11 cellular contexts compared by ENCODE assay signal in the genomic region with DNA sequence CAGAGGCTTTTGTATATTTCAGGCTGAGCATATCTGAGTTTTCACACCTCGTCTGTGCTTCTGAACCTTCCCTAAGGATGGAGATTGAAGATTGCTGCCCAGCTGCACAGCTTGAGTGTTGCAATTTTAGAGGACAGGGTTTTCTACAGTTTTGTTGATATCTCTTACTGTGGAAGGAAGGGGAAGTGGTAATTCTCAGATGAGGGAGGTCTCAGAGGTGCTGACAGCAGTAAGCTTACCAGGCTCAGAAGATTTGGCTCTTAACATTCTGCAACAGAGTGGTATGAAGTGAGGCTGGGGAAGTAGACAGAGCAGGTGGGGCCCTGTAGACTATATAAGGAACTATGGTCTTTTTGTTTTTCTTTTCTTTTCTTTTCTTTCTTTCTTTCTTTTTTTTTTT. TPM values are rescaled to one million over a fixed set of nuclear protein-coding genes. Genes with fewer than 3 reads are reported as not detected.
DNase-seq lines count a peak whose midpoint lies in the region; ATAC-seq and TF ChIP-seq lines count a peak whose summit lies in the region.
"Had no signal": no experiment of that assay in that cellular context is flagged by ENCODE, and none has a peak within 500 bp of the region (broad histone marks: within the 10 kb centered on the region; RNA-seq: fewer than 3 reads in every experiment).

No MANE protein-coding gene starts in this region.

- no peaks in the 10 kb centered on the region for H3K36me3 ChIP-seq in heart left ventricle
- no peaks in the 10 kb centered on the region for H3K36me3 ChIP-seq in gastroesophageal sphincter

- TF ChIP-seq POLR2A in heart left ventricle (IDR thresholded peaks at IDR 0.05) (no peak), gastroesophageal sphincter (IDR thresholded peaks at IDR 0.05) (no peak)

- TF ChIP-seq CTCF in heart left ventricle (IDR thresholded peaks at IDR 0.05), result no peak
- TF ChIP-seq CTCF in gastroesophageal sphincter (IDR thresholded peaks at IDR 0.05), result no peak
- TF ChIP-seq CTCF in coronary artery (IDR thresholded peaks at IDR 0.05), result no peak

- TF ChIP-seq EP300 in gastroesophageal sphincter (IDR thresholded peaks at IDR 0.05), result no peak

- DNase-seq in CD1c-positive myeloid dendritic cell (ENCODE audit: extremely low spot score), result peak; percentile 63
- DNase-seq in SK-N-DZ (ENCODE audit: low spot score), result peak; percentile 54
- DNase-seq in heart left ventricle, result no peak
- no peak for DNase-seq in coronary artery (ENCODE audit: low spot score)
- no peak for DNase-seq in NCI-H446 (lab: John Stamatoyannopoulos, UW)
- DNase-seq: COR-L47, NCI-H2171 had no signal

- peak; percentile 76 for ATAC-seq in GM21515 (IDR thresholded peaks at IDR 0.05; ENCODE audit: unreplicated experiment)
- ATAC-seq in heart left ventricle, result peak; percentile 39 to 65 (median 51)
- ATAC-seq in gastroesophageal sphincter, result no peak
- no peak for ATAC-seq in HG02623 (IDR thresholded peaks at IDR 0.05; ENCODE audit: unreplicated experiment)
- ATAC-seq: WTC11 had no signal

- H3K27ac ChIP-seq in heart left ventricle (peak overlapping the region in 5 of 12 donors; percentile 22 to 80 (median 54)), gastroesophageal sphincter (no peak overlapping the region), coronary artery (no peak overlapping the region)

- no peak overlapping the region for H3K4me3 ChIP-seq in heart left ventricle
- no peak overlapping the region for H3K4me3 ChIP-seq in gastroesophageal sphincter
- H3K4me3 ChIP-seq in coronary artery, result no peak overlapping the region

- no peaks in the 10 kb centered on the region for H3K9me3 ChIP-seq in heart left ventricle
- no peaks in the 10 kb centered on the region for H3K9me3 ChIP-seq in gastroesophageal sphincter

- H3K27me3 ChIP-seq in heart left ventricle, result no peaks in the 10 kb centered on the region
- no peaks in the 10 kb centered on the region for H3K27me3 ChIP-seq in gastroesophageal sphincter

- H3K4me1 ChIP-seq in heart left ventricle (peaks cover 0 to 34% (median 13%) of the 10 kb centered on the region in 12 donors), gastroesophageal sphincter (peaks cover 0 to 1% (median 0%) of the 10 kb centered on the region in 3 donors)

- 0 to 48% (median 9%) methylated on average over 1 of the region's 1 CpG for WGBS in heart left ventricle, 4 donors
- WGBS in gastroesophageal sphincter (ENCODE audit: low coverage in 1 of 2), 2 donors, result no CpG with 5 or more reads among the region's 1 CpG

- intact Hi-C loops in heart left ventricle (cut with DNase I), result no loop called here

RNA-seq across cellular contexts. Expression of a gene that starts 45.8 kb away (rescaled TPM):
- 21.4 and 32.6 TPM in 2 replicates for polyA plus RNA-seq in SK-N-DZ (2014; cell fraction: cytosol; rRNA removed)
- polyA plus RNA-seq in SK-N-DZ (2014; cell fraction: nucleus; rRNA removed), result 31.4 and 47.1 TPM in 2 replicates
- 100 to 1,000 TPM in 1 of 9 donors, 10 to 100 TPM in 8; 26.3 to 105 (median 70.4) TPM for total RNA-seq in heart left ventricle
- 10 to 100 TPM; 35.1 to 38.2 TPM for polyA plus RNA-seq in heart left ventricle
- total RNA-seq in gastroesophageal sphincter, result 10 to 100 TPM; 40.8 to 51.2 (median 46.2) TPM

RNA-seq across cellular contexts. Expression of a gene that starts 50.6 kb away (rescaled TPM):
- polyA plus RNA-seq in SK-N-DZ (2014; cell fraction: cytosol; rRNA removed), result 52.6 and 53.8 TPM in 2 replicates
- 41.6 and 45.1 TPM in 2 replicates for polyA plus RNA-seq in SK-N-DZ (2014; cell fraction: nucleus; rRNA removed)
- total RNA-seq in heart left ventricle, result 10 to 100 TPM; 33.6 to 50.0 (median 39.6) TPM
- 10 to 100 TPM; 36.2 to 49.8 TPM for polyA plus RNA-seq in heart left ventricle
- total RNA-seq in gastroesophageal sphincter, result 10 to 100 TPM; 15.1 to 49.3 (median 24.9) TPM

Comparison
In these comparisons a context has a peak if more than half of its experiments do, and no peak if none do; other contexts are left out.
1. DNase-seq: peak in CD1c-positive myeloid dendritic cell (single experiment) and SK-N-DZ (single experiment); none in heart left ventricle (0 of 5), coronary artery (single experiment) and NCI-H446 (0 of 2).
2. ATAC-seq: peak in GM21515 (single experiment) and heart left ventricle (4 of 4); none in gastroesophageal sphincter (single experiment) and HG02623 (single experiment).